1 cellular context compared by ENCODE assay signal in the genomic region with DNA sequence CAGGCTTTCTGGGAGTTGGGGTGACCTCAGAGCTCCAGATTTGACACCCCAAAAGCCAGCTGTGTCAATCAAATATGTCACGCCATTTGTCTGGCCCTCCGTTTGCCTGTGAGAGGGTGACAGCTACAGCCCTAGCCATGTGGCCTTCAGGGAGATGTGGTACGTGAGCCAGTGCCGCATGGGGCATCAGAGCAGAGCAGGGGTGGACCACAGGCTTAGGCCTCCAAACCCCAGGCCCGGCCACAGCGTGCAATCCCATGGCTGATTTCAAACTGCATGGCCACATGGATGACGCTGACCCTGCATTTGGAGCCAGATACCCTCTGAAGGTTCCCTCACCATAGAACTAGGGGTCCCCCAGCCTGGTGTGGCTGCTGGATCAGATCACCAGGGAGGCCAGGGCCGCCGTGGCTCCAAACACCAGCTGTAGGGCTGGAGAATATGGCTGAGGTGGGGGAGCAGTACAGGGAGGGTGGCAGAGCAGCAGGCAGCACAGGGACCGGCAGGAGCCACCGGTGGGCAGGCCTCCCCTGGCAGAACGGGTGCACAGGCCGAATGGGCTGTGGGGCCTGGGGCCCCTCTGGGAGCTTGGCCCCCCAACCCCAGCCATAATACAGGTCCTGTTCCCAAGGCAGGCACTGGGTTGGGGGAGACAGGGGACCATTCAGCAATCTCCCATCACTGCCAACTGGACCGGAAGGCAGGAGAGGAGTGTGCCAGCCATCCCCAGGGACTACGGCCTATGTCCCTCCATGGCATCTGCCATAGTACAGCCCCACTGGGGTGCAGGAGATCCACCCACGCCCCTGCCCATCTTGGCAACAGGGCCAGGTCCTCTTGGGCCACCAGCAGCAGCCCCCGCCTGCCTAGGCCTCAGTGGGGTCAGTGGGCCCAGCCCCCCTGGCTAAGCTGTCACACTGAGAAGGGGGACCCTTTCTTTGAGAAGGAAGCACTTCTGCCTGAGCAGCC.
TF ChIP-seq lines count a peak whose summit lies in the region.

No MANE protein-coding gene starts in this region.

TF ChIP-seq in H1, 55 proteins besides CTCF, POLR2A, EP300 and RAD21:
- TF ChIP-seq NANOG (IDR thresholded peaks at IDR 0.05; ENCODE audit: insufficient read depth, low read depth, low read length, poor library complexity, severe bottlenecking) (no peak), POU5F1 (IDR thresholded peaks at IDR 0.05; ENCODE audit: low read depth, low read length) (no peak), CTBP2 (IDR thresholded peaks at IDR 0.05; ENCODE audit: borderline replicate concordance, insufficient read depth, insufficient read length, low read length) (no peak), TAF1 (IDR thresholded peaks at IDR 0.05; ENCODE audit: low read depth, low read length) (no peak), SIN3A (conservative IDR thresholded peaks at IDR 0.05 in 1 of 2, IDR thresholded peaks at IDR 0.05 in 1 of 2; ENCODE audit: low read depth in 1 of 2, low read length in 2 of 2) (no peak), YY1 (IDR thresholded peaks at IDR 0.05; ENCODE audit: low read depth, low read length) (no peak), ZNF274 (IDR thresholded peaks at IDR 0.05; ENCODE audit: borderline replicate concordance, extremely low read depth, low read length) (no peak)
